Comparison of ENCODE assay signal across 20 cellular contexts in the genomic region with DNA sequence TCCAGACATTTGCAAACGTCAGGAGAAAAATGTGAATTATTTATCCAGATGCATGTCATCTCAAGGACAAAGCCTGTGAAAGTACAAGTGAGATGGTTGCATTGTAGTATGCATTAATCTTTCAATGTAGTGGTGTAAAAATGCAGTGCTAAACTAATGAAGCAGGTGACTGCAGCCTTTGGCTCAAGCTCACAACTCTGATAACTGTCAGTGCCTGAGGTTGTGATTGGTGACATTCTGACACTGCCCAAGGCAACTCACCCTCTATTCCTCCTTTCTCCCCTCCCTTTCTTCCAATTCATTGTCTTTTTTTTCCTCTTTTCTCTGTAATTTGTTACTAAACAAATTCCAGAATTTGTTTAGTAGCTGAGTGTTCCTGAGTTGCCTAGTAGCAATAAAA. TPM values are rescaled to one million over a fixed set of nuclear protein-coding genes. Genes with fewer than 3 reads are reported as not detected.
DNase-seq lines count a peak whose midpoint lies in the region; ATAC-seq, FAIRE-seq and TF ChIP-seq lines count a peak whose summit lies in the region.
"Had no signal": no experiment of that assay in that cellular context is flagged by ENCODE, and none has a peak within 500 bp of the region (broad histone marks: within the 10 kb centered on the region; RNA-seq: fewer than 3 reads in every experiment).

No MANE protein-coding gene starts in this region.

- peaks cover 0 to 58% (median 20%) of the 10 kb centered on the region in 9 donors for H3K36me3 ChIP-seq in heart left ventricle
- H3K36me3 ChIP-seq in bronchial epithelial cell (ENCODE audit: control insufficient read depth, insufficient read depth, low read length), result no peaks in the 10 kb centered on the region

- POLR2A ChIA-PET in A549 (lab: Yijun Ruan, JAX), result no interaction called here

- DNase-seq in Right ventricle myocardium superior (no peak), heart left ventricle (no peak), A549 (ENCODE audit: low read depth in 1 of 2, low spot score in 1 of 2) (no peak), bronchial epithelial cell (ENCODE audit: low read depth) (no peak), HT-29 (ENCODE audit: low spot score) (no peak)
- DNase-seq: 8988T; AML-193; Caco-2; Calu3; CD4-positive, alpha-beta T cell; CD8-positive, alpha-beta T cell; DMS79 treated with DMSO at 0.1 percent for 48 hours; GF-D8 had no signal

- TF ChIP-seq EP300 in A549 (IDR thresholded peaks at IDR 0.05), result no peak

- no peak overlapping the region for H3K4me2 ChIP-seq in A549
- H3K4me2 ChIP-seq: BLaER1 treated with 17β-estradiol and CSF1 and Interleukin-3, amounts not matched to agents 10 nM and 100 nM had no signal

- CTCF ChIA-PET in A549 (lab: Yijun Ruan, JAX), result interaction anchor here (1.0 to 1.5 kb wide), 4 partner anchors 10 to 35 kb away, joined by 3 to 7 read pairs (median 4); no protein-coding TSS in a partner anchor

- FAIRE-seq in A549 (lab: Jason Lieb, UNC) (peak; percentile 92), bronchial epithelial cell (lab: Jason Lieb, UNC) (peak; percentile 32)
- FAIRE-seq: A204.1, G401.6, GM12891, GM19239 had no signal

- H3K4me1 ChIP-seq in heart left ventricle (no peaks in the 10 kb centered on the region), A549 (no peaks in the 10 kb centered on the region)
- H3K4me1 ChIP-seq: BLaER1 treated with 17β-estradiol and CSF1 and Interleukin-3, amounts not matched to agents 10 nM and 100 nM; Caco-2 had no signal

- no peaks in the 10 kb centered on the region for H3K9me3 ChIP-seq in heart left ventricle
- H3K9me3 ChIP-seq in A549, result no peaks in the 10 kb centered on the region
- H3K9me3 ChIP-seq: BLaER1 treated with 17β-estradiol and CSF1 and Interleukin-3, amounts not matched to agents 10 nM and 100 nM; Caco-2 had no signal

- no peak overlapping the region for H3K4me3 ChIP-seq in heart left ventricle
- no peak overlapping the region for H3K4me3 ChIP-seq in A549
- H3K4me3 ChIP-seq in bronchial epithelial cell (ENCODE audit: low read depth, low read length), result no peak overlapping the region
- H3K4me3 ChIP-seq: BLaER1 treated with 17β-estradiol and CSF1 and Interleukin-3, amounts not matched to agents 10 nM and 100 nM had no signal

- 30 to 49% (median 31%) methylated on average over 1 of the region's 1 CpG for WGBS in heart left ventricle, 4 donors
- 50% methylated on average over 1 of the region's 1 CpG for WGBS in A549 (ENCODE audit: missing lambda C conversion rate)

- intact Hi-C loops in Right ventricle myocardium superior (cut with DNase I) (no loop called here), heart left ventricle (cut with DNase I) (no loop called here)

- peak; percentile 53 for ATAC-seq in Right ventricle myocardium superior (ENCODE audit: poor library complexity)
- ATAC-seq in heart left ventricle, result no peak
- ATAC-seq in A549, result no peak
- ATAC-seq in HG03521 (IDR thresholded peaks at IDR 0.05; ENCODE audit: unreplicated experiment), result no peak
- ATAC-seq: CD8-positive, alpha-beta T cell had no signal

- no peak for TF ChIP-seq CTCF in heart left ventricle (IDR thresholded peaks at IDR 0.05)
- TF ChIP-seq CTCF in A549 (IDR thresholded peaks at IDR 0.05), result no peak
- TF ChIP-seq CTCF in bronchial epithelial cell (IDR thresholded peaks at IDR 0.05; ENCODE audit: insufficient read depth, low read length, severe bottlenecking), result no peak

- no peak for TF ChIP-seq RAD21 in A549 (conservative IDR thresholded peaks at IDR 0.05 in 1 of 2, IDR thresholded peaks at IDR 0.05 in 1 of 2)

- no peaks in the 10 kb centered on the region for H3K27me3 ChIP-seq in heart left ventricle
- H3K27me3 ChIP-seq in bronchial epithelial cell (ENCODE audit: control insufficient read depth, insufficient read depth, low read length), result no peaks in the 10 kb centered on the region
- H3K27me3 ChIP-seq: BLaER1 treated with 17β-estradiol and CSF1 and Interleukin-3, amounts not matched to agents 10 nM and 100 nM had no signal

- no peak overlapping the region for H3K27ac ChIP-seq in heart left ventricle
- H3K27ac ChIP-seq in A549, result no peak overlapping the region
- H3K27ac ChIP-seq: BLaER1 treated with 17β-estradiol and CSF1 and Interleukin-3, amounts not matched to agents 10 nM and 100 nM; C4-2B had no signal

- TF ChIP-seq POLR2A in heart left ventricle (IDR thresholded peaks at IDR 0.05) (no peak), A549 (IDR thresholded peaks at IDR 0.05; ENCODE audit: low read length) (no peak)

TF ChIP-seq in A549, 52 proteins besides CTCF, POLR2A, EP300 and RAD21:
- TF ChIP-seq ZNF302 (CRISPR knock-in tag; IDR thresholded peaks at IDR 0.05) (no peak), TP53 (CRISPR knock-in tag; IDR thresholded peaks at IDR 0.05) (no peak), CBX2 (IDR thresholded peaks at IDR 0.05; ENCODE audit: borderline replicate concordance, low read depth) (no peak)

RNA-seq across cellular contexts. Expression of a gene that starts 20.0 kb away (rescaled TPM):
- total RNA-seq in Right ventricle myocardium superior (17.6 TPM), heart left ventricle (10 to 100 TPM; 12.1 to 34.8 (median 21.4) TPM), bronchial epithelial cell (80.3 and 99.5 TPM in 2 replicates)
- polyA plus RNA-seq in heart left ventricle (10 to 100 TPM in 1 of 2 donors, 1 to 10 TPM in 1; 6.3 to 36.5 TPM), A549 (2011; rRNA removed) (93.2 and 111 TPM in 2 replicates), A549 (2017; fragmentation: RNase III; extraction: RNeasy Plus Mini Kit Qiagen cat#74134 plus additional on column Dnase treatment) (55.5 to 57.8 TPM (median 57.5 TPM) in 3 replicates)
- polyA plus RNA-seq in A549 (2012; cell fraction: cytosol; rRNA removed), result 11.4 and 13.2 TPM in 2 replicates
- 8.5 and 11.3 TPM in 2 replicates for polyA plus RNA-seq in A549 (2012; cell fraction: nucleus; rRNA removed)
- polyA minus RNA-seq in A549 (2011; rRNA and poly(A)+ RNA removed), result 29.2 and 34.3 TPM in 2 replicates
- total RNA-seq in HT-29 (2014; rRNA removed; shearing (Covaris generic)), result 19.9 and 20.5 TPM in 2 replicates

RNA-seq across cellular contexts. Expression of a gene that starts 58.1 kb away (rescaled TPM):
- total RNA-seq in Right ventricle myocardium superior, result 7.3 TPM
- 10 to 100 TPM in 1 of 9 donors, 1 to 10 TPM in 8; 1.8 to 10.9 (median 6.4) TPM for total RNA-seq in heart left ventricle
- 1 to 10 TPM; 1.3 to 3.0 TPM for polyA plus RNA-seq in heart left ventricle
- polyA plus RNA-seq in A549 (2011; rRNA removed), result 2.5 and 2.8 TPM in 2 replicates
- polyA plus RNA-seq in A549 (2012; cell fraction: cytosol; rRNA removed), result 0.24 and 0.30 TPM in 2 replicates
- 0.18 and 0.31 TPM in 2 replicates for polyA plus RNA-seq in A549 (2012; cell fraction: nucleus; rRNA removed)
- 1.6 to 2.1 TPM (median 2.0 TPM) in 3 replicates for polyA plus RNA-seq in A549 (2017; fragmentation: RNase III; extraction: RNeasy Plus Mini Kit Qiagen cat#74134 plus additional on column Dnase treatment)
- 1.2 and 1.4 TPM in 2 replicates for polyA minus RNA-seq in A549 (2011; rRNA and poly(A)+ RNA removed)
- 2.1 and 2.2 TPM in 2 replicates for total RNA-seq in bronchial epithelial cell
- total RNA-seq in HT-29 (2014; rRNA removed; shearing (Covaris generic)), result 0.08 and 0.46 TPM in 2 replicates
